ENCODE assay signal across 12 cellular contexts in genomic region chr2:46815121-46815802, GRCh38.
DNase-seq lines count a peak whose midpoint lies in the region; ATAC-seq and TF ChIP-seq lines count a peak whose summit lies in the region.
"Had no signal": no experiment of that assay in that cellular context is flagged by ENCODE, and none has a peak within 500 bp of the region (broad histone marks: within the 10 kb centered on the region; RNA-seq: fewer than 3 reads in every experiment).

No MANE protein-coding gene starts in this region.

- H3K4me2 ChIP-seq in parathyroid adenoma (ENCODE audit: low read length) = no peak overlapping the region

- H3K27ac ChIP-seq in parathyroid adenoma = peak overlapping the region; percentile 74
- H3K27ac ChIP-seq: C4-2B had no signal

- H3K4me1 ChIP-seq in parathyroid adenoma = no peaks in the 10 kb centered on the region
- H3K4me1 ChIP-seq: pancreas had no signal

- no peaks in the 10 kb centered on the region for H3K27me3 ChIP-seq in parathyroid adenoma (ENCODE audit: control insufficient read depth, insufficient read depth, low read length)
- H3K27me3 ChIP-seq: pancreas had no signal

- ATAC-seq in esophagus mucosa = no peak

- no peak overlapping the region for H3K9ac ChIP-seq in parathyroid adenoma

- H3K9me3 ChIP-seq in parathyroid adenoma (ENCODE audit: control insufficient read depth, low read length) = no peaks in the 10 kb centered on the region
- H3K9me3 ChIP-seq: pancreas had no signal

- no peaks in the 10 kb centered on the region for H3K79me2 ChIP-seq in parathyroid adenoma

- TF ChIP-seq CTCF in epithelial cell of proximal tubule (conservative IDR thresholded peaks at IDR 0.05; ENCODE audit: low read depth, low read length) (peak; percentile 16), parathyroid adenoma (IDR thresholded peaks at IDR 0.05) (no peak)

- no peak overlapping the region for H2AFZ ChIP-seq in parathyroid adenoma

- DNase-seq in CD1c-positive myeloid dendritic cell (ENCODE audit: extremely low spot score) = peak; percentile 3
- DNase-seq in NAMALWA (ENCODE audit: low spot score) = peak; percentile 20
- DNase-seq in epithelial cell of proximal tubule (ENCODE audit: low read depth) = no peak
- DNase-seq in stimulated activated naive CD4-positive, alpha-beta T cell (lab: John Stamatoyannopoulos, UW) = no peak
- no peak for DNase-seq in cortex of kidney (lab: John Stamatoyannopoulos, UW)
- no peak for DNase-seq in amygdala (lab: John Stamatoyannopoulos, UW)
- DNase-seq: glutamatergic neuron, Kasumi-1, pancreas had no signal

- H3K4me3 ChIP-seq in epithelial cell of proximal tubule (ENCODE audit: low read depth, low read length) (no peak overlapping the region), parathyroid adenoma (ENCODE audit: low read depth, low read length) (no peak overlapping the region)
- H3K4me3 ChIP-seq: pancreas had no signal

- no peaks in the 10 kb centered on the region for H3K36me3 ChIP-seq in parathyroid adenoma (ENCODE audit: control insufficient read depth, insufficient read depth, low read length)
- H3K36me3 ChIP-seq: pancreas had no signal

Comparison
In these comparisons a context has a peak if more than half of its experiments do, and no peak if none do; other contexts are left out.
1. DNase-seq: peak in CD1c-positive myeloid dendritic cell (single experiment) and NAMALWA (single experiment); none in epithelial cell of proximal tubule (single experiment), stimulated activated naive CD4-positive, alpha-beta T cell (0 of 6), cortex of kidney (single experiment) and amygdala (0 of 56).